Comparison of ENCODE assay signal across 18 cellular contexts in genomic region chr6:34057191-34057590, GRCh38.
"Had no signal": no experiment of that assay in that cellular context is flagged by ENCODE, and none has a peak within 500 bp of the region (broad histone marks: within the 10 kb centered on the region; RNA-seq: fewer than 3 reads in every experiment).

No MANE protein-coding gene starts in this region.

- H3K4me2 ChIP-seq: hepatocyte had no signal

- H3K36me3 ChIP-seq: pancreas, tibial artery, upper lobe of left lung, vagina had no signal

- H3K27ac ChIP-seq: foreskin keratinocyte, hepatocyte, pancreas, tibial artery, upper lobe of left lung had no signal

- H3K36me3 Mint-ChIP-seq: naive thymus-derived CD4-positive, alpha-beta T cell; stimulated activated effector memory CD8-positive, alpha-beta T cell treated with anti-CD3 and anti-CD28 coated beads, Interleukin-12 subunit alpha, Interleukin-12 subunit beta, amount 100 ng/mL, for 72 hours had no signal

- H3K4me3 ChIP-seq: hepatocyte, pancreas had no signal

- H3K79me2 ChIP-seq: hepatocyte had no signal

- FAIRE-seq: colon, kidney, pancreas had no signal

- H3K4me1 ChIP-seq: foreskin keratinocyte, pancreas had no signal

- H3K27ac Mint-ChIP-seq: naive thymus-derived CD4-positive, alpha-beta T cell had no signal

- DNase-seq: dermis blood vessel endothelial cell; foreskin keratinocyte; head of caudate nucleus; kidney; left colon; naive thymus-derived CD4-positive, alpha-beta T cell; occipital lobe; stimulated activated CD4-positive, alpha-beta T cell treated with anti-CD3 and anti-CD28 coated beads, Interleukin-4, amount 100 ng/mL, for 1 hour; stimulated activated CD8-positive, alpha-beta memory T cell treated with anti-CD3 and anti-CD28 coated beads, Interleukin-4, amount 100 ng/mL, for 48 hours; stimulated activated naive CD8-positive, alpha-beta T cell treated with anti-CD3 and anti-CD28 coated beads, Interleukin-15, Interleukin-2, amounts not matched to agents 100 U/mL and 50 U/mL, for 24 hours; upper lobe of left lung had no signal

- ATAC-seq: foreskin keratinocyte; naive thymus-derived CD4-positive, alpha-beta T cell; stimulated activated naive CD8-positive, alpha-beta T cell treated with anti-CD3 and anti-CD28 coated beads, Interleukin-15, Interleukin-2, amounts not matched to agents 100 U/mL and 50 U/mL, for 24 hours had no signal

- H3K4me3 Mint-ChIP-seq: naive thymus-derived CD4-positive, alpha-beta T cell; neural crest cell; stimulated activated effector memory CD8-positive, alpha-beta T cell treated with anti-CD3 and anti-CD28 coated beads, Interleukin-12 subunit alpha, Interleukin-12 subunit beta, amount 100 ng/mL, for 72 hours had no signal

- H3K9me3 Mint-ChIP-seq: neural crest cell; stimulated activated effector memory CD8-positive, alpha-beta T cell treated with anti-CD3 and anti-CD28 coated beads, Interleukin-12 subunit alpha, Interleukin-12 subunit beta, amount 100 ng/mL, for 72 hours had no signal

- H3K4me1 Mint-ChIP-seq: neural crest cell had no signal

- H3K27me3 ChIP-seq: hepatocyte, pancreas, upper lobe of left lung, vagina had no signal

- H2AFZ ChIP-seq: hepatocyte had no signal

- H3K9me3 ChIP-seq: pancreas, tibial artery, upper lobe of left lung, vagina had no signal
